In genomic region chr4:142959156-142959555, GRCh38 we compare ENCODE assay signal across 19 cellular contexts.
DNase-seq lines count a peak whose midpoint lies in the region; ATAC-seq and TF ChIP-seq lines count a peak whose summit lies in the region.
"Had no signal": no experiment of that assay in that cellular context is flagged by ENCODE, and none has a peak within 500 bp of the region (broad histone marks: within the 10 kb centered on the region; RNA-seq: fewer than 3 reads in every experiment).

No MANE protein-coding gene starts in this region.

- H3K9me3 ChIP-seq in HEK293 (ENCODE audit: control insufficient read depth, insufficient read depth, low read depth, low read length) (no peaks in the 10 kb centered on the region), psoas muscle (no peaks in the 10 kb centered on the region)
- H3K9me3 ChIP-seq: gastrocnemius medialis had no signal

- H3K4me1 ChIP-seq in HEK293 (ENCODE audit: control insufficient read depth, insufficient read depth, low read length) (no peaks in the 10 kb centered on the region), psoas muscle (peaks cover 32% of the 10 kb centered on the region)

- DNase-seq in SW480 (ENCODE audit: low spot score) (peak; percentile 89), fibroblast of villous mesenchyme (ENCODE audit: low read depth) (peak; percentile 1), psoas muscle (no peak), NCI-H2081 treated with DMSO at 0.1 percent for 48 hours (lab: John Stamatoyannopoulos, UW) (no peak), coronary artery (ENCODE audit: low spot score) (no peak)
- DNase-seq in stimulated activated naive CD4-positive, alpha-beta T cell (lab: John Stamatoyannopoulos, UW), result no peak
- DNase-seq: activated naive CD4-positive, alpha-beta T cell treated with anti-CD3 and anti-CD28 coated beads, Interleukin-2, amount 50 U/mL, for 16 hours; activated T-cell treated with anti-CD3 and anti-CD28 coated beads, Interleukin-2, amount 50 U/mL, for 48 hours; CD8-positive, alpha-beta T cell; DND-41; gastrocnemius medialis; NCI-H1417; NCI-H2171 treated with DMSO at 0.1 percent for 48 hours; NCI-H748 treated with DMSO at 0.1 percent for 48 hours; PC-3; stimulated activated naive B cell treated with anti-CD40 and anti-IgM and Interleukin-4, amounts not matched to agents 10 μg/mL and 1 μg/mL and 100 μg/mL, for 72 hours; T-helper 2 cell; tibial artery had no signal

- intact Hi-C loops in psoas muscle (cut with DNase I), result no loop called here

- POLR2A ChIA-PET in HEK293 (lab: Yijun Ruan, JAX), result no interaction called here

- ATAC-seq in psoas muscle, result peak; percentile 44 to 81 (median 66)
- ATAC-seq: CD8-positive, alpha-beta T cell; PC-3; stimulated activated naive B cell treated with anti-CD40 and anti-IgM and Interleukin-4, amounts not matched to agents 10 μg/mL and 1 μg/mL and 100 μg/mL, for 72 hours had no signal

- H3K4me3 ChIP-seq in HEK293 (ENCODE audit: low read depth, low read length), result no peak overlapping the region
- no peak overlapping the region for H3K4me3 ChIP-seq in fibroblast of villous mesenchyme (ENCODE audit: low read depth, low read length)
- no peak overlapping the region for H3K4me3 ChIP-seq in psoas muscle
- H3K4me3 ChIP-seq in coronary artery, result no peak overlapping the region
- H3K4me3 ChIP-seq: gastrocnemius medialis, tibial artery had no signal

- CTCF ChIA-PET in HEK293 (lab: Yijun Ruan, JAX), result no interaction called here

- WGBS in psoas muscle, 3 donors, result 20 to 38% (median 23%) methylated on average over 1 of the region's 1 CpG

- H3K27me3 ChIP-seq in psoas muscle (ENCODE audit: insufficient read depth in 3 of 3, low read length in 2 of 3), result no peaks in the 10 kb centered on the region
- H3K27me3 ChIP-seq: gastrocnemius medialis, tibial artery had no signal

- H3K36me3 ChIP-seq in HEK293 (ENCODE audit: control insufficient read depth in 2 of 2, insufficient read depth in 1 of 2, low read length in 2 of 2), result no peaks in the 10 kb centered on the region
- no peaks in the 10 kb centered on the region for H3K36me3 ChIP-seq in psoas muscle (ENCODE audit: insufficient read depth in 1 of 2, low read depth in 1 of 2)
- H3K36me3 ChIP-seq: gastrocnemius medialis, tibial artery had no signal

- H3K27ac ChIP-seq in HEK293 (ENCODE audit: extremely low read depth, low read depth, low read length) (no peak overlapping the region), psoas muscle (peak overlapping the region; percentile 38), coronary artery (no peak overlapping the region)
- H3K27ac ChIP-seq: tibial artery had no signal

- TF ChIP-seq CTCF in HEK293 (tag by site-specific recombination; IDR thresholded peaks at IDR 0.05), result no peak
- TF ChIP-seq CTCF in fibroblast of villous mesenchyme (IDR thresholded peaks at IDR 0.05; ENCODE audit: insufficient read depth, low read depth, low read length), result no peak
- no peak for TF ChIP-seq CTCF in psoas muscle (IDR thresholded peaks at IDR 0.05)
- no peak for TF ChIP-seq CTCF in coronary artery (IDR thresholded peaks at IDR 0.05)

TF ChIP-seq in HEK293, 187 proteins besides CTCF, POLR2A, EP300 and RAD21 (continues in another document):
- TF ChIP-seq ZBTB6 (tag by site-specific recombination; IDR thresholded peaks at IDR 0.05) (no peak), ZNF488 (tag by site-specific recombination; IDR thresholded peaks at IDR 0.05) (no peak), SP3 (tag by site-specific recombination; IDR thresholded peaks at IDR 0.05) (peak; percentile 21; the same call in 1 of the 2 replicates), ZIC2 (tag by site-specific recombination; IDR thresholded peaks at IDR 0.05) (no peak), ZFP37 (tag by site-specific recombination; IDR thresholded peaks at IDR 0.05) (peak; percentile 61; the same call in 1 of the 2 replicates), ZFP69B (tag by site-specific recombination; IDR thresholded peaks at IDR 0.05) (no peak), ATF2 (tag by site-specific recombination; IDR thresholded peaks at IDR 0.05; ENCODE audit: low read depth) (peak; percentile 49; the same call in 1 of the 2 replicates), ZNF366 (tag by site-specific recombination; conservative IDR thresholded peaks at IDR 0.05) (peak; percentile 75), ZNF362 (tag by site-specific recombination; IDR thresholded peaks at IDR 0.05) (0 out of 2 replicates have a peak, but pooled peaks have one; percentile 32), ZNF341 (tag by site-specific recombination; IDR thresholded peaks at IDR 0.05; ENCODE audit: low read depth) (no peak), GLIS1 (tag by site-specific recombination; IDR thresholded peaks at IDR 0.05) (no peak), REPIN1 (tag by site-specific recombination; IDR thresholded peaks at IDR 0.05; ENCODE audit: low read depth) (no peak), ZNF266 (tag by site-specific recombination; IDR thresholded peaks at IDR 0.05; ENCODE audit: low read depth) (no peak), ZNF624 (tag by site-specific recombination; IDR thresholded peaks at IDR 0.05) (no peak), HIC1 (tag by site-specific recombination; IDR thresholded peaks at IDR 0.05) (peak; percentile 36; the same call in 1 of the 2 replicates), ZNF585B (tag by site-specific recombination; IDR thresholded peaks at IDR 0.05) (no peak), ZNF629 (tag by site-specific recombination; IDR thresholded peaks at IDR 0.05) (peak; percentile 15; the same call in 1 of the 2 replicates), GLIS2 (tag by site-specific recombination; IDR thresholded peaks at IDR 0.05) (no peak), OVOL3 (tag by site-specific recombination; IDR thresholded peaks at IDR 0.05) (no peak), TCF7L2 (IDR thresholded peaks at IDR 0.05; ENCODE audit: borderline replicate concordance, low read depth, low read length) (peak; percentile 82)

Comparison
In these comparisons a context has a peak if more than half of its experiments do, and no peak if none do; other contexts are left out.
1. DNase-seq: peak in SW480 (single experiment) and fibroblast of villous mesenchyme (single experiment); none in psoas muscle (0 of 2), stimulated activated naive CD4-positive, alpha-beta T cell (0 of 6), NCI-H2081 treated with DMSO at 0.1 percent for 48 hours (single experiment) and coronary artery (single experiment).